In the genomic region with DNA sequence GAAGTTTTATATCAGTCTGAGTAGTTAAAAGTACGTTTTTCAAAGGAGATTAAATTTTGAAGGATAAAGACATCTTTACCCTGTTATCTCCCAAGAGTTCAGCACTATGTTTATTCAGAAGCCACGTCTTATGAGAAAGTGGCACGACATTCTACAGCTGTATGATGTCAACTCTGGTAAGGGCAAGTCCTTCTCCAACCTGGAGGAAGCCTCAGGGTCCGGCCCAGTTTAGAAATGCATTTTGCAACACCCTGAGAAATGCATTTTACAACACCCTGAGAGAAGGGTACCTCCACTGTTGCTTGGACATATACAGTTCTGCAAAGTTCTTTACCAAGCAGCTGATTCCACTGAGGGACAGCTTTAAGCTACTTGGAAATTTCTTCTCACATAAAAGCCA, we compare ENCODE assay signal across 23 cellular contexts. TPM values are rescaled to one million over a fixed set of nuclear protein-coding genes. Genes with fewer than 3 reads are reported as not detected.
A peak's percentile ranks its signal among the peaks of the same experiment; 100 is the strongest.
DNase-seq lines count a peak whose midpoint lies in the region; ATAC-seq, FAIRE-seq and TF ChIP-seq lines count a peak whose summit lies in the region.
"Had no signal": no experiment of that assay in that cellular context is flagged by ENCODE, and none has a peak within 500 bp of the region (broad histone marks: within the 10 kb centered on the region; RNA-seq: fewer than 3 reads in every experiment).

No MANE protein-coding gene starts in this region.

- H3K79me2 ChIP-seq in HepG2 (ENCODE audit: insufficient read depth, low read length) (peaks cover 59% of the 10 kb centered on the region), smooth muscle cell (ENCODE audit: low read depth) (peaks cover 36% of the 10 kb centered on the region), PC-9 (ENCODE audit: low read depth) (peaks cover 36% of the 10 kb centered on the region)

- TF ChIP-seq EP300 in HepG2 (IDR thresholded peaks at IDR 0.05; ENCODE audit: low read depth in 2 of 2, low read length in 2 of 2), result no peak
- TF ChIP-seq EP300 in HepG2 (CRISPR knock-in tag; IDR thresholded peaks at IDR 0.05; ENCODE audit: borderline replicate concordance), result no peak

- no peak overlapping the region for H2AFZ ChIP-seq in HepG2 (ENCODE audit: low read length)
- no peak overlapping the region for H2AFZ ChIP-seq in smooth muscle cell (ENCODE audit: low read depth)
- H2AFZ ChIP-seq in PC-9, result no peak overlapping the region
- H2AFZ ChIP-seq: GM23338 had no signal

- no peaks in the 10 kb centered on the region for H3K9me2 ChIP-seq in PC-9 (ENCODE audit: insufficient read depth)

- H3K4me3 ChIP-seq in HepG2 (replicated peaks in 1 of 3; ENCODE audit: insufficient read depth in 1 of 3, low read depth in 2 of 3, low read length in 3 of 3) (no peak overlapping the region), right lobe of liver (no peak overlapping the region), fibroblast of villous mesenchyme (ENCODE audit: low read depth, low read length) (no peak overlapping the region), smooth muscle cell (no peak overlapping the region), PC-9 (no peak overlapping the region)
- H3K4me3 ChIP-seq: GM23338, SJCRH30 had no signal

- no peak for TF ChIP-seq POLR2A in HepG2 (IDR thresholded peaks at IDR 0.05; ENCODE audit: insufficient read depth in 1 of 2, low read depth in 2 of 2, low read length in 2 of 2)
- TF ChIP-seq POLR2A in right lobe of liver (IDR thresholded peaks at IDR 0.05), result no peak

- H3K9me3 ChIP-seq in HepG2 (ENCODE audit: low read length) (no peaks in the 10 kb centered on the region), right lobe of liver (no peaks in the 10 kb centered on the region), smooth muscle cell (replicated peaks; ENCODE audit: low read depth) (no peaks in the 10 kb centered on the region), PC-9 (ENCODE audit: insufficient read depth, low read depth) (no peaks in the 10 kb centered on the region)
- H3K9me3 ChIP-seq: SJCRH30 had no signal

- intact Hi-C loops in HepG2 (cut with micrococcal nuclease; ENCODE audit: unreplicated experiment), result no loop called here
- intact Hi-C loops in right lobe of liver (cut with DNase I), result no loop called here
- intact Hi-C loops in PC-9 (cut with micrococcal nuclease; ENCODE audit: unreplicated experiment), result no loop called here

- POLR2A ChIA-PET in HepG2 (lab: Yijun Ruan, JAX) (interaction anchor here (0.9 to 4.2 kb wide), 3 partner anchors 14 to 17 kb away, joined by 3 to 17 read pairs (median 5); a partner anchor contains a TSS), PC-9 (lab: Charles Lee; ENCODE audit: unreplicated experiment) (no interaction called here)

- no peaks in the 10 kb centered on the region for H3K27me3 ChIP-seq in HepG2 (ENCODE audit: control insufficient read depth in 1 of 2, insufficient read depth in 2 of 2, low read length in 2 of 2)
- no peaks in the 10 kb centered on the region for H3K27me3 ChIP-seq in right lobe of liver
- H3K27me3 ChIP-seq in smooth muscle cell (ENCODE audit: low read depth), result no peaks in the 10 kb centered on the region
- no peaks in the 10 kb centered on the region for H3K27me3 ChIP-seq in PC-9 (ENCODE audit: insufficient read depth, low read depth)
- H3K27me3 ChIP-seq: SJCRH30 had no signal

- H3K27ac ChIP-seq in HepG2 (ENCODE audit: extremely low read length, insufficient read depth, low read length) (peak overlapping the region; percentile 1), right lobe of liver (no peak overlapping the region), smooth muscle cell (ENCODE audit: low read depth) (peak overlapping the region; percentile 52), PC-9 (no peak overlapping the region)
- H3K27ac ChIP-seq: KMS-11, SJCRH30 had no signal

- no peak overlapping the region for H3K4me2 ChIP-seq in HepG2 (ENCODE audit: low read depth, low read length)
- H3K4me2 ChIP-seq in smooth muscle cell, result peak overlapping the region; percentile 48
- H3K4me2 ChIP-seq in PC-9, result no peak overlapping the region
- H3K4me2 ChIP-seq: GM23338, KMS-11 had no signal

- in situ Hi-C loops in HepG2 (cut with HindIII; ENCODE audit: extremely low pct_ligation_motif_present, low pct_unique_long_range_greater_than_20kb), result no loop called here

- H3K36me3 ChIP-seq in HepG2 (replicated peaks in 1 of 2; ENCODE audit: control insufficient read depth in 1 of 2, insufficient read depth in 2 of 2, low read length in 2 of 2) (peaks cover 10 to 28% of the 10 kb centered on the region in 2 experiments), right lobe of liver (peaks cover 0 to 3% (median 0%) of the 10 kb centered on the region in 4 donors), smooth muscle cell (ENCODE audit: low read depth) (no peaks in the 10 kb centered on the region), PC-9 (ENCODE audit: low read depth) (no peaks in the 10 kb centered on the region)

- FAIRE-seq in HepG2 (lab: Jason Lieb, UNC), result no peak
- FAIRE-seq: G401.6, GM12892, RCC 7860 had no signal

- H3K4me1 ChIP-seq in HepG2 (ENCODE audit: insufficient read depth, low read length) (peaks cover 35% of the 10 kb centered on the region), right lobe of liver (peaks cover 0 to 10% (median 5%) of the 10 kb centered on the region in 4 donors), smooth muscle cell (ENCODE audit: low read depth) (peaks cover 4% of the 10 kb centered on the region), PC-9 (replicated peaks; ENCODE audit: insufficient read depth) (no peaks in the 10 kb centered on the region)
- H3K4me1 ChIP-seq: SJCRH30 had no signal

- ATAC-seq in HepG2, result no peak
- no peak for ATAC-seq in right lobe of liver
- ATAC-seq: GM23338 had no signal

- CTCF ChIA-PET in HepG2 (lab: Yijun Ruan, JAX; ENCODE audit: low intra/inter-chr PET ratio, low total read pairs) (no interaction called here), PC-9 (lab: Charles Lee) (no interaction called here)

- BruUV-seq in HepG2 (replicated peaks; lab: Mats Ljungman, UMichigan) (no TSS peak), PC-9 (replicated peaks; lab: Mats Ljungman, UMichigan) (no TSS peak)

- H3K9ac ChIP-seq in HepG2 (ENCODE audit: insufficient read depth, low read depth, low read length), result no peak overlapping the region
- no peak overlapping the region for H3K9ac ChIP-seq in smooth muscle cell (ENCODE audit: low read depth)
- H3K9ac ChIP-seq: KMS-11 had no signal

- H4K20me1 ChIP-seq in HepG2 (ENCODE audit: insufficient read depth, low read length), result peaks cover 29% of the 10 kb centered on the region
- H4K20me1 ChIP-seq in smooth muscle cell (ENCODE audit: low read depth), result peaks cover 86% of the 10 kb centered on the region
- H4K20me1 ChIP-seq in PC-9 (ENCODE audit: insufficient read depth), result no peaks in the 10 kb centered on the region; the same call in none of the 2 replicates

- peaks cover 13% of the 10 kb centered on the region for H3F3A ChIP-seq in smooth muscle cell (ENCODE audit: low read depth)
- no peaks in the 10 kb centered on the region for H3F3A ChIP-seq in PC-9 (ENCODE audit: insufficient read depth, low read depth)

- WGBS in HepG2 (ENCODE audit: low lambda C conversion rate), result 93% methylated on average over 4 of the region's 4 CpGs
- WGBS in right lobe of liver (ENCODE audit: insufficient coverage, low coverage, low lambda C conversion rate, missing lambda C conversion rate), result 79% methylated on average over 2 of the region's 4 CpGs
- WGBS in smooth muscle cell (ENCODE audit: low lambda C conversion rate), result 30% methylated on average over 4 of the region's 4 CpGs

- TF ChIP-seq CTCF in HepG2 (CRISPR knock-in tag; IDR thresholded peaks at IDR 0.05) (no peak), right lobe of liver (IDR thresholded peaks at IDR 0.05) (no peak), fibroblast of villous mesenchyme (IDR thresholded peaks at IDR 0.05; ENCODE audit: insufficient read depth, low read depth, low read length) (no peak), smooth muscle cell (IDR thresholded peaks at IDR 0.05; ENCODE audit: borderline replicate concordance, insufficient read depth, poor library complexity, severe bottlenecking) (no peak), PC-9 (conservative IDR thresholded peaks at IDR 0.05) (no peak)

- DNase-seq in HepG2 (ENCODE audit: low spot score) (no peak), right lobe of liver (no peak), fibroblast of villous mesenchyme (ENCODE audit: low read depth) (peak; percentile 92), smooth muscle cell (lab: John Stamatoyannopoulos, UW; ENCODE audit: unreplicated experiment) (no peak), NCI-H187 treated with DMSO at 0.1 percent for 48 hours (lab: John Stamatoyannopoulos, UW) (no peak), PC-9 (no peak)
- DNase-seq: AML-193, NCI-H1105 treated with DMSO at 0.1 percent for 48 hours, NCI-H2081, NCI-H2171, NCI-H524 treated with DMSO at 0.1 percent for 48 hours, NCI-H82, SJCRH30 had no signal

- no peak for TF ChIP-seq RAD21 in HepG2 (CRISPR knock-in tag; IDR thresholded peaks at IDR 0.05)

RNA-seq across cellular contexts. Expression of a gene that starts 17.6 kb away (rescaled TPM):
- total RNA-seq in HepG2 (2016; rRNA removed; fragmentation: Illumina TruSeq; extraction: Trizol) (9.5 and 15.2 TPM in 2 replicates), right lobe of liver (1 to 10 TPM; 3.2 to 5.8 (median 4.9) TPM), fibroblast of villous mesenchyme (9.5 and 9.7 TPM in 2 replicates), smooth muscle cell (4.9 and 11.4 TPM in 2 replicates), PC-9 (2021) (13.8 and 16.5 TPM in 2 replicates)
- 5.7 and 8.3 TPM in 2 replicates for total RNA-seq in HepG2 (2016; cell fraction: cytosol; rRNA removed; fragmentation: Illumina TruSeq; extraction: Trizol; ENCODE audit: low read depth)
- 9.4 and 13.7 TPM in 2 replicates for total RNA-seq in HepG2 (2016; cell fraction: insoluble cytoplasmic fraction; rRNA removed; fragmentation: Illumina TruSeq; extraction: Trizol)
- 5.0 and 5.2 TPM in 2 replicates for total RNA-seq in HepG2 (2016; cell fraction: membrane; rRNA removed; fragmentation: Illumina TruSeq; extraction: Trizol)
- 31.9 and 36.9 TPM in 2 replicates for total RNA-seq in HepG2 (2016; cell fraction: nucleus; rRNA removed; fragmentation: Illumina TruSeq; extraction: Trizol)
- polyA plus RNA-seq in HepG2 (2011; rRNA removed) (16.1 and 16.3 TPM in 2 replicates), smooth muscle cell (0.65 and 4.5 TPM in 2 replicates)
- 3.3 and 5.9 TPM in 2 replicates for polyA plus RNA-seq in HepG2 (2011; cell fraction: cytosol; rRNA removed)
- 32.8 and 44.6 TPM in 2 replicates for polyA plus RNA-seq in HepG2 (2011; cell fraction: nucleus; rRNA removed)
- 17.1 and 18.6 TPM in 2 replicates for polyA plus RNA-seq in HepG2 (2012)
- 0.59 and 0.69 TPM in 2 replicates for polyA plus RNA-seq in HepG2 (2016; cell fraction: cytosol; fragmentation: Illumina TruSeq; extraction: Trizol; ENCODE audit: low read depth)
- polyA plus RNA-seq in HepG2 (2016; cell fraction: insoluble cytoplasmic fraction; fragmentation: Illumina TruSeq; extraction: Trizol; ENCODE audit: low read depth), result 9.7 and 10.6 TPM in 2 replicates
- 2.0 and 2.7 TPM in 2 replicates for polyA plus RNA-seq in HepG2 (2016; cell fraction: membrane; fragmentation: Illumina TruSeq; extraction: Trizol; ENCODE audit: low read depth)
- 41.0 and 41.3 TPM in 2 replicates for polyA plus RNA-seq in HepG2 (2016; cell fraction: nucleus; fragmentation: Illumina TruSeq; extraction: Trizol; ENCODE audit: insufficient read depth, low read depth)
- polyA minus RNA-seq in HepG2 (2011; rRNA and poly(A)+ RNA removed; ENCODE audit: low replicate concordance), result 6.7 and 8.6 TPM in 2 replicates
- 2.5 and 5.2 TPM in 2 replicates for polyA minus RNA-seq in HepG2 (2011; cell fraction: cytosol; rRNA and poly(A)+ RNA removed)
- polyA minus RNA-seq in HepG2 (2011; cell fraction: nucleus; rRNA and poly(A)+ RNA removed), result 82.9 and 91.0 TPM in 2 replicates

RNA-seq across cellular contexts. Expression of a gene that starts 35.8 kb away (rescaled TPM):
- total RNA-seq in HepG2 (2016; rRNA removed; fragmentation: Illumina TruSeq; extraction: Trizol) (not detected in 2 replicates), right lobe of liver (not detected), fibroblast of villous mesenchyme (not detected in 2 replicates), smooth muscle cell (not detected in 2 replicates), PC-9 (2021) (not detected in 2 replicates)
- not detected in 2 replicates for total RNA-seq in HepG2 (2016; cell fraction: cytosol; rRNA removed; fragmentation: Illumina TruSeq; extraction: Trizol; ENCODE audit: low read depth)
- total RNA-seq in HepG2 (2016; cell fraction: insoluble cytoplasmic fraction; rRNA removed; fragmentation: Illumina TruSeq; extraction: Trizol), result not detected in 2 replicates
- total RNA-seq in HepG2 (2016; cell fraction: membrane; rRNA removed; fragmentation: Illumina TruSeq; extraction: Trizol), result not detected in 2 replicates
- not detected in 2 replicates for total RNA-seq in HepG2 (2016; cell fraction: nucleus; rRNA removed; fragmentation: Illumina TruSeq; extraction: Trizol)
- polyA plus RNA-seq in HepG2 (2011; rRNA removed) (not detected in 2 replicates), smooth muscle cell (not detected in 2 replicates)
- polyA plus RNA-seq in HepG2 (2011; cell fraction: cytosol; rRNA removed), result not detected in 2 replicates
- not detected in 2 replicates for polyA plus RNA-seq in HepG2 (2011; cell fraction: nucleus; rRNA removed)
- not detected in 2 replicates for polyA plus RNA-seq in HepG2 (2012)
- polyA plus RNA-seq in HepG2 (2016; cell fraction: cytosol; fragmentation: Illumina TruSeq; extraction: Trizol; ENCODE audit: low read depth), result not detected in 2 replicates
- polyA plus RNA-seq in HepG2 (2016; cell fraction: insoluble cytoplasmic fraction; fragmentation: Illumina TruSeq; extraction: Trizol; ENCODE audit: low read depth), result not detected in 2 replicates
- not detected in 2 replicates for polyA plus RNA-seq in HepG2 (2016; cell fraction: membrane; fragmentation: Illumina TruSeq; extraction: Trizol; ENCODE audit: low read depth)
- polyA plus RNA-seq in HepG2 (2016; cell fraction: nucleus; fragmentation: Illumina TruSeq; extraction: Trizol; ENCODE audit: insufficient read depth, low read depth), result not detected in 2 replicates
- not detected in 2 replicates for polyA minus RNA-seq in HepG2 (2011; rRNA and poly(A)+ RNA removed; ENCODE audit: low replicate concordance)
- polyA minus RNA-seq in HepG2 (2011; cell fraction: cytosol; rRNA and poly(A)+ RNA removed), result not detected in 2 replicates
- polyA minus RNA-seq in HepG2 (2011; cell fraction: nucleus; rRNA and poly(A)+ RNA removed), result not detected in 2 replicates
- total RNA-seq: A172, Daoy, GM23338, HT1080, SJCRH30 had no signal
- polyA plus RNA-seq: AG04450, CD14-positive monocyte, GM23338 had no signal

RNA-seq across cellular contexts. Expression of a gene that starts 41.7 kb away (rescaled TPM):
- 26.0 and 26.4 TPM in 2 replicates for total RNA-seq in HepG2 (2016; rRNA removed; fragmentation: Illumina TruSeq; extraction: Trizol)
- total RNA-seq in HepG2 (2016; cell fraction: cytosol; rRNA removed; fragmentation: Illumina TruSeq; extraction: Trizol; ENCODE audit: low read depth), result 1.9 and 2.6 TPM in 2 replicates
- total RNA-seq in HepG2 (2016; cell fraction: insoluble cytoplasmic fraction; rRNA removed; fragmentation: Illumina TruSeq; extraction: Trizol), result 22.9 and 24.5 TPM in 2 replicates
- 8.6 and 9.9 TPM in 2 replicates for total RNA-seq in HepG2 (2016; cell fraction: membrane; rRNA removed; fragmentation: Illumina TruSeq; extraction: Trizol)
- total RNA-seq in HepG2 (2016; cell fraction: nucleus; rRNA removed; fragmentation: Illumina TruSeq; extraction: Trizol), result 19.0 and 22.5 TPM in 2 replicates
- polyA plus RNA-seq in HepG2 (2011; rRNA removed), result 16.9 and 21.9 TPM in 2 replicates
- polyA plus RNA-seq in HepG2 (2011; cell fraction: cytosol; rRNA removed), result 9.4 and 15.6 TPM in 2 replicates
- polyA plus RNA-seq in HepG2 (2011; cell fraction: nucleus; rRNA removed), result 66.6 and 67.6 TPM in 2 replicates
- polyA plus RNA-seq in HepG2 (2012), result 9.0 and 9.7 TPM in 2 replicates
- polyA plus RNA-seq in HepG2 (2016; cell fraction: cytosol; fragmentation: Illumina TruSeq; extraction: Trizol; ENCODE audit: low read depth), result 0.93 and 1.7 TPM in 2 replicates
- 14.6 and 15.6 TPM in 2 replicates for polyA plus RNA-seq in HepG2 (2016; cell fraction: insoluble cytoplasmic fraction; fragmentation: Illumina TruSeq; extraction: Trizol; ENCODE audit: low read depth)
- 3.4 and 4.4 TPM in 2 replicates for polyA plus RNA-seq in HepG2 (2016; cell fraction: membrane; fragmentation: Illumina TruSeq; extraction: Trizol; ENCODE audit: low read depth)
- 27.5 and 33.7 TPM in 2 replicates for polyA plus RNA-seq in HepG2 (2016; cell fraction: nucleus; fragmentation: Illumina TruSeq; extraction: Trizol; ENCODE audit: insufficient read depth, low read depth)
- polyA minus RNA-seq in HepG2 (2011; rRNA and poly(A)+ RNA removed; ENCODE audit: low replicate concordance), result 48.6 and 69.0 TPM in 2 replicates
- 17.5 and 22.3 TPM in 2 replicates for polyA minus RNA-seq in HepG2 (2011; cell fraction: cytosol; rRNA and poly(A)+ RNA removed)
- polyA minus RNA-seq in HepG2 (2011; cell fraction: nucleus; rRNA and poly(A)+ RNA removed), result 37.7 and 38.0 TPM in 2 replicates
- 1 to 10 TPM; 3.5 to 9.6 (median 6.1) TPM for total RNA-seq in right lobe of liver
- total RNA-seq in fibroblast of villous mesenchyme, result 17.7 and 19.4 TPM in 2 replicates
- 13.7 and 17.3 TPM in 2 replicates for total RNA-seq in smooth muscle cell
- 6.0 and 7.5 TPM in 2 replicates for polyA plus RNA-seq in smooth muscle cell
- total RNA-seq in PC-9 (2021), result 8.1 and 11.1 TPM in 2 replicates

RNA-seq across cellular contexts. Expression of a gene that starts 49.0 kb away (rescaled TPM):
- not detected in 2 replicates for total RNA-seq in HepG2 (2016; rRNA removed; fragmentation: Illumina TruSeq; extraction: Trizol)
- total RNA-seq in HepG2 (2016; cell fraction: cytosol; rRNA removed; fragmentation: Illumina TruSeq; extraction: Trizol; ENCODE audit: low read depth), result not detected in 2 replicates
- not detected in 2 replicates for total RNA-seq in HepG2 (2016; cell fraction: insoluble cytoplasmic fraction; rRNA removed; fragmentation: Illumina TruSeq; extraction: Trizol)
- total RNA-seq in HepG2 (2016; cell fraction: membrane; rRNA removed; fragmentation: Illumina TruSeq; extraction: Trizol), result not detected in 2 replicates
- total RNA-seq in HepG2 (2016; cell fraction: nucleus; rRNA removed; fragmentation: Illumina TruSeq; extraction: Trizol), result not detected in 2 replicates
- not detected in 2 replicates for polyA plus RNA-seq in HepG2 (2011; rRNA removed)
- not detected in 2 replicates for polyA plus RNA-seq in HepG2 (2011; cell fraction: cytosol; rRNA removed)
- not detected in 2 replicates for polyA plus RNA-seq in HepG2 (2011; cell fraction: nucleus; rRNA removed)
- not detected in 2 replicates for polyA plus RNA-seq in HepG2 (2012)
- polyA plus RNA-seq in HepG2 (2016; cell fraction: cytosol; fragmentation: Illumina TruSeq; extraction: Trizol; ENCODE audit: low read depth), result not detected in 2 replicates
- polyA plus RNA-seq in HepG2 (2016; cell fraction: insoluble cytoplasmic fraction; fragmentation: Illumina TruSeq; extraction: Trizol; ENCODE audit: low read depth), result not detected in 2 replicates
- not detected in 2 replicates for polyA plus RNA-seq in HepG2 (2016; cell fraction: membrane; fragmentation: Illumina TruSeq; extraction: Trizol; ENCODE audit: low read depth)
- polyA plus RNA-seq in HepG2 (2016; cell fraction: nucleus; fragmentation: Illumina TruSeq; extraction: Trizol; ENCODE audit: insufficient read depth, low read depth), result not detected in 2 replicates
- not detected in 2 replicates for polyA minus RNA-seq in HepG2 (2011; rRNA and poly(A)+ RNA removed; ENCODE audit: low replicate concordance)
- polyA minus RNA-seq in HepG2 (2011; cell fraction: cytosol; rRNA and poly(A)+ RNA removed), result not detected in 2 replicates
- not detected in 2 replicates for polyA minus RNA-seq in HepG2 (2011; cell fraction: nucleus; rRNA and poly(A)+ RNA removed)
- total RNA-seq in right lobe of liver, result not detected
- not detected in 2 replicates for total RNA-seq in fibroblast of villous mesenchyme
- not detected in 2 replicates for total RNA-seq in smooth muscle cell
- polyA plus RNA-seq in smooth muscle cell, result not detected in 2 replicates
- total RNA-seq in PC-9 (2021), result not detected in 2 replicates
- total RNA-seq: A172, Daoy, GM23338, HT1080, SJCRH30 had no signal
- polyA plus RNA-seq: AG04450, CD14-positive monocyte, GM23338 had no signal

RNA-seq across cellular contexts. Expression of a gene that starts 53.1 kb away (rescaled TPM):
- total RNA-seq in HepG2 (2016; rRNA removed; fragmentation: Illumina TruSeq; extraction: Trizol) (65.9 and 69.7 TPM in 2 replicates), right lobe of liver (10 to 100 TPM in 2 of 6 experiments, 1 to 10 TPM in 4; 3.8 to 11.2 (median 6.1) TPM), fibroblast of villous mesenchyme (22.9 and 25.4 TPM in 2 replicates), smooth muscle cell (43.7 and 49.6 TPM in 2 replicates), PC-9 (2021) (29.8 and 30.9 TPM in 2 replicates)
- total RNA-seq in HepG2 (2016; cell fraction: cytosol; rRNA removed; fragmentation: Illumina TruSeq; extraction: Trizol; ENCODE audit: low read depth), result 33.9 and 44.3 TPM in 2 replicates
- 66.3 and 67.2 TPM in 2 replicates for total RNA-seq in HepG2 (2016; cell fraction: insoluble cytoplasmic fraction; rRNA removed; fragmentation: Illumina TruSeq; extraction: Trizol)
- 44.7 and 63.8 TPM in 2 replicates for total RNA-seq in HepG2 (2016; cell fraction: membrane; rRNA removed; fragmentation: Illumina TruSeq; extraction: Trizol)
- total RNA-seq in HepG2 (2016; cell fraction: nucleus; rRNA removed; fragmentation: Illumina TruSeq; extraction: Trizol), result 24.4 and 28.0 TPM in 2 replicates
- polyA plus RNA-seq in HepG2 (2011; rRNA removed) (35.6 and 40.8 TPM in 2 replicates), smooth muscle cell (45.3 and 46.1 TPM in 2 replicates)
- 43.8 and 47.5 TPM in 2 replicates for polyA plus RNA-seq in HepG2 (2011; cell fraction: cytosol; rRNA removed)
- polyA plus RNA-seq in HepG2 (2011; cell fraction: nucleus; rRNA removed), result 14.7 and 15.8 TPM in 2 replicates
- polyA plus RNA-seq in HepG2 (2012), result 26.7 and 32.9 TPM in 2 replicates
- polyA plus RNA-seq in HepG2 (2016; cell fraction: cytosol; fragmentation: Illumina TruSeq; extraction: Trizol; ENCODE audit: low read depth), result 18.8 and 30.9 TPM in 2 replicates
- 62.5 and 64.4 TPM in 2 replicates for polyA plus RNA-seq in HepG2 (2016; cell fraction: insoluble cytoplasmic fraction; fragmentation: Illumina TruSeq; extraction: Trizol; ENCODE audit: low read depth)
- polyA plus RNA-seq in HepG2 (2016; cell fraction: membrane; fragmentation: Illumina TruSeq; extraction: Trizol; ENCODE audit: low read depth), result 26.0 and 39.0 TPM in 2 replicates
- 41.7 and 47.7 TPM in 2 replicates for polyA plus RNA-seq in HepG2 (2016; cell fraction: nucleus; fragmentation: Illumina TruSeq; extraction: Trizol; ENCODE audit: insufficient read depth, low read depth)
- polyA minus RNA-seq in HepG2 (2011; rRNA and poly(A)+ RNA removed; ENCODE audit: low replicate concordance), result 25.3 and 27.2 TPM in 2 replicates
- polyA minus RNA-seq in HepG2 (2011; cell fraction: cytosol; rRNA and poly(A)+ RNA removed), result 11.5 and 13.4 TPM in 2 replicates
- polyA minus RNA-seq in HepG2 (2011; cell fraction: nucleus; rRNA and poly(A)+ RNA removed), result 8.2 and 10.1 TPM in 2 replicates

Comparison
In these comparisons a context has a peak if more than half of its experiments do, and no peak if none do; other contexts are left out.
1. H3K27ac ChIP-seq: peak in HepG2 (single experiment) and smooth muscle cell (single experiment); none in right lobe of liver (0 of 3) and PC-9 (single experiment).